In genomic region chr3:58387650-58388546, GRCh38 we compare ENCODE assay signal across 12 cellular contexts. TPM values are rescaled to one million over a fixed set of nuclear protein-coding genes. Genes with fewer than 3 reads are reported as not detected.
DNase-seq lines count a peak whose midpoint lies in the region; ATAC-seq, FAIRE-seq and TF ChIP-seq lines count a peak whose summit lies in the region.
"Had no signal": no experiment of that assay in that cellular context is flagged by ENCODE, and none has a peak within 500 bp of the region (broad histone marks: within the 10 kb centered on the region; RNA-seq: fewer than 3 reads in every experiment).

No MANE protein-coding gene starts in this region.

- peaks cover 17% of the 10 kb centered on the region; the same call in 1 of the 2 replicates for H4K20me1 ChIP-seq in OCI-LY7 (ENCODE audit: insufficient read depth, low read length)

- no TSS peak for BruUV-seq in OCI-LY7 (replicated peaks; lab: Mats Ljungman, UMichigan)

- no peaks in the 10 kb centered on the region for H3K9me2 ChIP-seq in OCI-LY7 (ENCODE audit: insufficient read depth, low read length)

- CTCF ChIA-PET in A549 (lab: Yijun Ruan, JAX): interaction anchor here (0.6 to 2.3 kb wide), 2 partner anchors 15 to 81 kb away, joined by 3 to 5 read pairs; partner anchors contain the start of gene HTD2
- CTCF ChIA-PET in OCI-LY7 (lab: Charles Lee; ENCODE audit: unreplicated experiment): no interaction called here

- H3K9me3 ChIP-seq in A549 (no peaks in the 10 kb centered on the region), OCI-LY7 (ENCODE audit: low read length) (no peaks in the 10 kb centered on the region), gastroesophageal sphincter (no peaks in the 10 kb centered on the region), parathyroid adenoma (ENCODE audit: control insufficient read depth, low read length) (no peaks in the 10 kb centered on the region), BE2C (no peaks in the 10 kb centered on the region)
- H3K9me3 ChIP-seq: breast epithelium, ovary had no signal

- H3K4me2 ChIP-seq in A549: no peak overlapping the region
- peak overlapping the region; percentile 66 for H3K4me2 ChIP-seq in OCI-LY7 (ENCODE audit: low read length)
- no peak overlapping the region for H3K4me2 ChIP-seq in parathyroid adenoma (ENCODE audit: low read length)

- TF ChIP-seq CTCF in A549 (IDR thresholded peaks at IDR 0.05) (no peak), OCI-LY7 (conservative IDR thresholded peaks at IDR 0.05; ENCODE audit: low read length) (no peak), gastroesophageal sphincter (IDR thresholded peaks at IDR 0.05) (no peak), parathyroid adenoma (IDR thresholded peaks at IDR 0.05) (no peak), BE2C (IDR thresholded peaks at IDR 0.05; ENCODE audit: low read depth, low read length) (no peak)

- 87% methylated on average over 6 of the region's 6 CpGs for WGBS in A549 (ENCODE audit: missing lambda C conversion rate)
- 33 to 35% methylated on average over 5 to 6 of the region's 6 CpGs for WGBS in gastroesophageal sphincter (ENCODE audit: low coverage in 1 of 2), 2 donors

- H3K27ac ChIP-seq in A549 (no peak overlapping the region), OCI-LY7 (ENCODE audit: low read depth, low read length, poor library complexity, severe bottlenecking) (peak overlapping the region; percentile 35), gastroesophageal sphincter (peak overlapping the region; percentile 26 to 76 (median 71)), parathyroid adenoma (peak overlapping the region; percentile 9)

- H3K79me2 ChIP-seq in OCI-LY7 (ENCODE audit: insufficient read depth, low read depth, low read length) (peaks cover 19% of the 10 kb centered on the region; the same call in 1 of the 2 replicates), parathyroid adenoma (peaks cover 7% of the 10 kb centered on the region)

- TF ChIP-seq EP300 in A549 (IDR thresholded peaks at IDR 0.05) (no peak), gastroesophageal sphincter (IDR thresholded peaks at IDR 0.05) (no peak)

- intact Hi-C loops in OCI-LY7 (cut with micrococcal nuclease; ENCODE audit: unreplicated experiment): no loop called here

- POLR2A ChIA-PET in A549 (lab: Yijun Ruan, JAX): no interaction called here
- POLR2A ChIA-PET in OCI-LY7 (lab: Charles Lee): interaction anchor here (0.9 to 1.9 kb wide), 7 partner anchors 10 to 53 kb away, joined by 3 to 10 read pairs (median 4); no protein-coding TSS in a partner anchor

- no peak for FAIRE-seq in A549 (lab: Jason Lieb, UNC)

- H3K9ac ChIP-seq in parathyroid adenoma: no peak overlapping the region

- no peak for TF ChIP-seq POLR2A in A549 (IDR thresholded peaks at IDR 0.05; ENCODE audit: low read length)
- TF ChIP-seq POLR2A in gastroesophageal sphincter (IDR thresholded peaks at IDR 0.05): no peak

- H2AFZ ChIP-seq in OCI-LY7 (ENCODE audit: low read length): no peak overlapping the region
- no peak overlapping the region for H2AFZ ChIP-seq in parathyroid adenoma

- H3K4me3 ChIP-seq in A549 (no peak overlapping the region), OCI-LY7 (ENCODE audit: low read depth, low read length, poor library complexity, severe bottlenecking) (no peak overlapping the region), gastroesophageal sphincter (no peak overlapping the region), parathyroid adenoma (ENCODE audit: low read depth, low read length) (no peak overlapping the region), BE2C (ENCODE audit: low read depth, low read length) (no peak overlapping the region)
- H3K4me3 ChIP-seq: breast epithelium, ovary had no signal

- no peaks in the 10 kb centered on the region for H3K27me3 ChIP-seq in gastroesophageal sphincter
- H3K27me3 ChIP-seq in parathyroid adenoma (ENCODE audit: control insufficient read depth, insufficient read depth, low read length): no peaks in the 10 kb centered on the region
- no peaks in the 10 kb centered on the region for H3K27me3 ChIP-seq in BE2C
- H3K27me3 ChIP-seq: breast epithelium, ovary had no signal

- peaks cover 7% of the 10 kb centered on the region; the same call in 1 of the 3 replicates for H3K4me1 ChIP-seq in A549
- H3K4me1 ChIP-seq in OCI-LY7 (ENCODE audit: insufficient read depth, low read length, poor library complexity, severe bottlenecking): peaks cover 43% of the 10 kb centered on the region
- H3K4me1 ChIP-seq in gastroesophageal sphincter: peaks cover 11 to 78% (median 22%) of the 10 kb centered on the region in 3 donors
- H3K4me1 ChIP-seq in parathyroid adenoma: peaks cover 42% of the 10 kb centered on the region
- no peaks in the 10 kb centered on the region for H3K4me1 ChIP-seq in BE2C
- H3K4me1 ChIP-seq: breast epithelium had no signal

- DNase-seq in A549 (ENCODE audit: low read depth in 1 of 2, low spot score in 1 of 2) (no peak), OCI-LY7 (ENCODE audit: low spot score) (no peak), cortex of kidney (lab: John Stamatoyannopoulos, UW) (no peak), BE2C (no peak), MV-4-11 (lab: John Stamatoyannopoulos, UW) (no peak)
- no peak for DNase-seq in stimulated activated CD4-positive, alpha-beta T cell treated with anti-CD3 and anti-CD28 coated beads, Interleukin-4, amount 100 ng/mL, for 4 hours
- DNase-seq: activated CD4-positive, alpha-beta T cell treated with anti-CD3 and anti-CD28 coated beads, Interleukin-2, amount 50 U/mL, for 4 hours; NCI-H1092 had no signal

- ATAC-seq in A549 (no peak; a peak in 1 of 6 replicates), gastroesophageal sphincter (no peak)

- peaks cover 92% of the 10 kb centered on the region for H3K36me3 ChIP-seq in OCI-LY7 (ENCODE audit: insufficient read depth, low read length)
- peaks cover 0 to 11% of the 10 kb centered on the region in 2 donors for H3K36me3 ChIP-seq in gastroesophageal sphincter
- no peaks in the 10 kb centered on the region for H3K36me3 ChIP-seq in parathyroid adenoma (ENCODE audit: control insufficient read depth, insufficient read depth, low read length)
- no peaks in the 10 kb centered on the region for H3K36me3 ChIP-seq in BE2C
- H3K36me3 ChIP-seq: breast epithelium, ovary had no signal

- no peak for TF ChIP-seq RAD21 in A549 (conservative IDR thresholded peaks at IDR 0.05 in 1 of 2, IDR thresholded peaks at IDR 0.05 in 1 of 2)

TF ChIP-seq in A549, 52 proteins besides CTCF, POLR2A, EP300 and RAD21:
- TF ChIP-seq MAFK (IDR thresholded peaks at IDR 0.05; ENCODE audit: partially characterized antibody) (peak; percentile 60), TFCP2L1 (CRISPR knock-in tag; IDR thresholded peaks at IDR 0.05) (no peak), RNF2 (IDR thresholded peaks at IDR 0.05; ENCODE audit: borderline replicate concordance, low read depth) (no peak), FOSL2 (IDR thresholded peaks at IDR 0.05) (no peak), FOSL2 (CRISPR knock-in tag; IDR thresholded peaks at IDR 0.05) (no peak)

RNA-seq across cellular contexts. Expression of gene PDHB, which starts 45.7 kb away (rescaled TPM):
- polyA plus RNA-seq in A549 (2011; rRNA removed) (97.7 and 113 TPM in 2 replicates), A549 (2017; fragmentation: RNase III; extraction: RNeasy Plus Mini Kit Qiagen cat#74134 plus additional on column Dnase treatment) (76.9 to 83.4 TPM (median 82.0 TPM) in 3 replicates)
- polyA plus RNA-seq in A549 (2012; cell fraction: cytosol; rRNA removed): 50.0 and 51.3 TPM in 2 replicates
- 17.8 and 24.4 TPM in 2 replicates for polyA plus RNA-seq in A549 (2012; cell fraction: nucleus; rRNA removed)
- 32.3 and 36.6 TPM in 2 replicates for polyA minus RNA-seq in A549 (2011; rRNA and poly(A)+ RNA removed)
- total RNA-seq in OCI-LY7 (2014; rRNA removed; shearing (Covaris generic)): 60.8 and 76.8 TPM in 2 replicates
- total RNA-seq in OCI-LY7 (2022) (82.4 and 86.6 TPM in 2 replicates), gastroesophageal sphincter (100 to 1,000 TPM in 3 of 4 donors, 10 to 100 TPM in 1; 90.1 to 213 (median 146) TPM)
- polyA plus RNA-seq in BE2C (2012; ENCODE audit: insufficient read depth, insufficient read length, low read depth): 58.6 TPM

RNA-seq across cellular contexts. Expression of gene PXK, which starts 55.2 kb away (rescaled TPM):
- 10.4 and 10.5 TPM in 2 replicates for polyA plus RNA-seq in A549 (2011; rRNA removed)
- polyA plus RNA-seq in A549 (2012; cell fraction: cytosol; rRNA removed): 3.2 and 3.8 TPM in 2 replicates
- polyA plus RNA-seq in A549 (2012; cell fraction: nucleus; rRNA removed): 2.7 TPM in 2 replicates
- polyA plus RNA-seq in A549 (2017; fragmentation: RNase III; extraction: RNeasy Plus Mini Kit Qiagen cat#74134 plus additional on column Dnase treatment): 4.1 to 4.6 TPM (median 4.4 TPM) in 3 replicates
- polyA minus RNA-seq in A549 (2011; rRNA and poly(A)+ RNA removed): 6.7 and 7.7 TPM in 2 replicates
- 51.3 and 68.7 TPM in 2 replicates for total RNA-seq in OCI-LY7 (2014; rRNA removed; shearing (Covaris generic))
- total RNA-seq in OCI-LY7 (2022): 125 and 146 TPM in 2 replicates
- total RNA-seq in gastroesophageal sphincter: 10 to 100 TPM; 29.3 to 41.0 (median 34.4) TPM
- 5.3 TPM for polyA plus RNA-seq in BE2C (2012; ENCODE audit: insufficient read depth, insufficient read length, low read depth)

Comparison
In these comparisons a context has a peak if more than half of its experiments do, and no peak if none do; other contexts are left out.
1. H3K27ac ChIP-seq: peak in OCI-LY7 (single experiment), gastroesophageal sphincter (4 of 4) and parathyroid adenoma (single experiment); none in A549 (0 of 2).